1 cellular context compared by ENCODE assay signal in the genomic region with DNA sequence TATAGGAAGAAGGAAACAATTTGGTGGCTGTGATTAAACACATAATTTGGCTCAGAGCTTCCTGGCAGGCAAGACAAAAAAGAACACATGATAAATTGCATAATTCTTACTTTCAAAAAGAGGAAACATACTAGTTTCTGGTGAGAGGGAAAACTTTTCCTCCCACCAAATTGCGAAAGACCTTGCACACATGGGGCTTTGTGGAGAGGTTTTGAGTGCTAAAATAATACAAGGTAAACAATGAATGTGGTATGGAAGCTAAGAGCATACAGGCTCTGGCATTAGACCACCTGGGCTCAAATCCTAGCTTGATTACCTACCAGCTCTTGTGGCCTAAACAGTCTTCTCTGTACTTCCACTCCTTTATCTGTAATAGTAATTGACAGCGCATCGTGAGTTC.
TF ChIP-seq lines count a peak whose summit lies in the region.

No MANE protein-coding gene starts in this region.

TF ChIP-seq in HepG2, 621 proteins besides CTCF, POLR2A, EP300 and RAD21 (continued from another document and continues in another):
- TF ChIP-seq, protein P1, sequence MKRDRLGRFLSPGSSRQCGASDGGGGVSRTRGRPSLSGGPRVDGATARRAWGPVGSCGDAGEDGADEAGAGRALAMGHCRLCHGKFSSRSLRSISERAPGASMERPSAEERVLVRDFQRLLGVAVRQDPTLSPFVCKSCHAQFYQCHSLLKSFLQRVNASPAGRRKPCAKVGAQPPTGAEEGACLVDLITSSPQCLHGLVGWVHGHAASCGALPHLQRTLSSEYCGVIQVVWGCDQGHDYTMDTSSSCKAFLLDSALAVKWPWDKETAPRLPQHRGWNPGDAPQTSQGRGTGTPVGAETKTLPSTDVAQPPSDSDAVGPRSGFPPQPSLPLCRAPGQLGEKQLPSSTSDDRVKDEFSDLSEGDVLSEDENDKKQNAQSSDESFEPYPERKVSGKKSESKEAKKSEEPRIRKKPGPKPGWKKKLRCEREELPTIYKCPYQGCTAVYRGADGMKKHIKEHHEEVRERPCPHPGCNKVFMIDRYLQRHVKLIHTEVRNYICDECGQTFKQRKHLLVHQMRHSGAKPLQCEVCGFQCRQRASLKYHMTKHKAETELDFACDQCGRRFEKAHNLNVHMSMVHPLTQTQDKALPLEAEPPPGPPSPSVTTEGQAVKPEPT (CRISPR knock-in tag; IDR thresholded peaks at IDR 0.05; ENCODE audit: low read depth): no peak
- TF ChIP-seq, protein P2, sequence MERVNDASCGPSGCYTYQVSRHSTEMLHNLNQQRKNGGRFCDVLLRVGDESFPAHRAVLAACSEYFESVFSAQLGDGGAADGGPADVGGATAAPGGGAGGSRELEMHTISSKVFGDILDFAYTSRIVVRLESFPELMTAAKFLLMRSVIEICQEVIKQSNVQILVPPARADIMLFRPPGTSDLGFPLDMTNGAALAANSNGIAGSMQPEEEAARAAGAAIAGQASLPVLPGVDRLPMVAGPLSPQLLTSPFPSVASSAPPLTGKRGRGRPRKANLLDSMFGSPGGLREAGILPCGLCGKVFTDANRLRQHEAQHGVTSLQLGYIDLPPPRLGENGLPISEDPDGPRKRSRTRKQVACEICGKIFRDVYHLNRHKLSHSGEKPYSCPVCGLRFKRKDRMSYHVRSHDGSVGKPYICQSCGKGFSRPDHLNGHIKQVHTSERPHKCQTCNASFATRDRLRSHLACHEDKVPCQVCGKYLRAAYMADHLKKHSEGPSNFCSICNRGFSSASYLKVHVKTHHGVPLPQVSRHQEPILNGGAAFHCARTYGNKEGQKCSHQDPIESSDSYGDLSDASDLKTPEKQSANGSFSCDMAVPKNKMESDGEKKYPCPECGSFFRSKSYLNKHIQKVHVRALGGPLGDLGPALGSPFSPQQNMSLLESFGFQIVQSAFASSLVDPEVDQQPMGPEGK (CRISPR knock-in tag; IDR thresholded peaks at IDR 0.05): peak; percentile 50; the same call in 1 of the 2 replicates
- TF ChIP-seq ATF1 (CRISPR knock-in tag; IDR thresholded peaks at IDR 0.05): no peak
- no peak for TF ChIP-seq EZH2 (conservative IDR thresholded peaks at IDR 0.05; ENCODE audit: low read depth, low read length)
- TF ChIP-seq SRSF9 (IDR thresholded peaks at IDR 0.05; ENCODE audit: borderline replicate concordance, insufficient read depth, low read depth, low read length, poor library complexity, severe bottlenecking): no peak
- no peak for TF ChIP-seq SRF (IDR thresholded peaks at IDR 0.05; ENCODE audit: low read depth, low read length)
- no peak for TF ChIP-seq TEAD2 (CRISPR knock-in tag; IDR thresholded peaks at IDR 0.05)
- no peak for TF ChIP-seq MEIS2 (CRISPR knock-in tag; IDR thresholded peaks at IDR 0.05)
- TF ChIP-seq ZNF788 (CRISPR knock-in tag; IDR thresholded peaks at IDR 0.05; ENCODE audit: borderline replicate concordance): no peak
- TF ChIP-seq HNRNPUL1 (IDR thresholded peaks at IDR 0.05; ENCODE audit: low read depth, low read length): no peak
- TF ChIP-seq, protein P3, sequence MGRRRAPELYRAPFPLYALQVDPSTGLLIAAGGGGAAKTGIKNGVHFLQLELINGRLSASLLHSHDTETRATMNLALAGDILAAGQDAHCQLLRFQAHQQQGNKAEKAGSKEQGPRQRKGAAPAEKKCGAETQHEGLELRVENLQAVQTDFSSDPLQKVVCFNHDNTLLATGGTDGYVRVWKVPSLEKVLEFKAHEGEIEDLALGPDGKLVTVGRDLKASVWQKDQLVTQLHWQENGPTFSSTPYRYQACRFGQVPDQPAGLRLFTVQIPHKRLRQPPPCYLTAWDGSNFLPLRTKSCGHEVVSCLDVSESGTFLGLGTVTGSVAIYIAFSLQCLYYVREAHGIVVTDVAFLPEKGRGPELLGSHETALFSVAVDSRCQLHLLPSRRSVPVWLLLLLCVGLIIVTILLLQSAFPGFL (CRISPR knock-in tag; IDR thresholded peaks at IDR 0.05): no peak
- TF ChIP-seq FOXA3 (CRISPR knock-in tag; IDR thresholded peaks at IDR 0.05): peak; percentile 83
- TF ChIP-seq, protein P4, sequence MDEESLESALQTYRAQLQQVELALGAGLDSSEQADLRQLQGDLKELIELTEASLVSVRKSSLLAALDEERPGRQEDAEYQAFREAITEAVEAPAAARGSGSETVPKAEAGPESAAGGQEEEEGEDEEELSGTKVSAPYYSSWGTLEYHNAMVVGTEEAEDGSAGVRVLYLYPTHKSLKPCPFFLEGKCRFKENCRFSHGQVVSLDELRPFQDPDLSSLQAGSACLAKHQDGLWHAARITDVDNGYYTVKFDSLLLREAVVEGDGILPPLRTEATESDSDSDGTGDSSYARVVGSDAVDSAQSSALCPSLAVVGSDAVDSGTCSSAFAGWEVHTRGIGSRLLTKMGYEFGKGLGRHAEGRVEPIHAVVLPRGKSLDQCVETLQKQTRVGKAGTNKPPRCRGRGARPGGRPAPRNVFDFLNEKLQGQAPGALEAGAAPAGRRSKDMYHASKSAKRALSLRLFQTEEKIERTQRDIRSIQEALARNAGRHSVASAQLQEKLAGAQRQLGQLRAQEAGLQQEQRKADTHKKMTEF (CRISPR knock-in tag; IDR thresholded peaks at IDR 0.05): peak; percentile 71; the same call in 1 of the 2 replicates
- TF ChIP-seq HDAC2 (CRISPR knock-in tag; IDR thresholded peaks at IDR 0.05): 0 out of 2 replicates have a peak, but pooled peaks have one; percentile 48
- peak; percentile 62 for TF ChIP-seq MED1 (CRISPR knock-in tag; IDR thresholded peaks at IDR 0.05)
- no peak for TF ChIP-seq TMF1 (CRISPR knock-in tag; IDR thresholded peaks at IDR 0.05; ENCODE audit: low read depth)
- peak; percentile 32; the same call in 1 of the 2 replicates for TF ChIP-seq SMC3 (IDR thresholded peaks at IDR 0.05; ENCODE audit: low read length)
- TF ChIP-seq, protein P5, sequence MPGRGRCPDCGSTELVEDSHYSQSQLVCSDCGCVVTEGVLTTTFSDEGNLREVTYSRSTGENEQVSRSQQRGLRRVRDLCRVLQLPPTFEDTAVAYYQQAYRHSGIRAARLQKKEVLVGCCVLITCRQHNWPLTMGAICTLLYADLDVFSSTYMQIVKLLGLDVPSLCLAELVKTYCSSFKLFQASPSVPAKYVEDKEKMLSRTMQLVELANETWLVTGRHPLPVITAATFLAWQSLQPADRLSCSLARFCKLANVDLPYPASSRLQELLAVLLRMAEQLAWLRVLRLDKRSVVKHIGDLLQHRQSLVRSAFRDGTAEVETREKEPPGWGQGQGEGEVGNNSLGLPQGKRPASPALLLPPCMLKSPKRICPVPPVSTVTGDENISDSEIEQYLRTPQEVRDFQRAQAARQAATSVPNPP (CRISPR knock-in tag; IDR thresholded peaks at IDR 0.05): no peak
- TF ChIP-seq, protein P6, sequence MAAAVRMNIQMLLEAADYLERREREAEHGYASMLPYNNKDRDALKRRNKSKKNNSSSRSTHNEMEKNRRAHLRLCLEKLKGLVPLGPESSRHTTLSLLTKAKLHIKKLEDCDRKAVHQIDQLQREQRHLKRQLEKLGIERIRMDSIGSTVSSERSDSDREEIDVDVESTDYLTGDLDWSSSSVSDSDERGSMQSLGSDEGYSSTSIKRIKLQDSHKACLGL (CRISPR knock-in tag; IDR thresholded peaks at IDR 0.05): no peak
- TF ChIP-seq FOXP1 (IDR thresholded peaks at IDR 0.05): no peak
- peak; percentile 49; the same call in 1 of the 2 replicates for TF ChIP-seq FOXP1 (CRISPR knock-in tag; IDR thresholded peaks at IDR 0.05)
- TF ChIP-seq ZNF263 (CRISPR knock-in tag; IDR thresholded peaks at IDR 0.05): no peak
- TF ChIP-seq, protein P7, sequence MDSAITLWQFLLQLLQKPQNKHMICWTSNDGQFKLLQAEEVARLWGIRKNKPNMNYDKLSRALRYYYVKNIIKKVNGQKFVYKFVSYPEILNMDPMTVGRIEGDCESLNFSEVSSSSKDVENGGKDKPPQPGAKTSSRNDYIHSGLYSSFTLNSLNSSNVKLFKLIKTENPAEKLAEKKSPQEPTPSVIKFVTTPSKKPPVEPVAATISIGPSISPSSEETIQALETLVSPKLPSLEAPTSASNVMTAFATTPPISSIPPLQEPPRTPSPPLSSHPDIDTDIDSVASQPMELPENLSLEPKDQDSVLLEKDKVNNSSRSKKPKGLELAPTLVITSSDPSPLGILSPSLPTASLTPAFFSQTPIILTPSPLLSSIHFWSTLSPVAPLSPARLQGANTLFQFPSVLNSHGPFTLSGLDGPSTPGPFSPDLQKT (CRISPR knock-in tag; IDR thresholded peaks at IDR 0.05; ENCODE audit: borderline replicate concordance): no peak
- TF ChIP-seq NFE2 (CRISPR knock-in tag; IDR thresholded peaks at IDR 0.05): no peak
- no peak for TF ChIP-seq ZSCAN20 (CRISPR knock-in tag; IDR thresholded peaks at IDR 0.05; ENCODE audit: borderline replicate concordance)
- no peak for TF ChIP-seq ZKSCAN5 (CRISPR knock-in tag; IDR thresholded peaks at IDR 0.05)
- no peak for TF ChIP-seq SATB2 (CRISPR knock-in tag; IDR thresholded peaks at IDR 0.05)
- 0 out of 2 replicates have a peak, but pooled peaks have one; percentile 24 for TF ChIP-seq TARDBP (CRISPR knock-in tag; IDR thresholded peaks at IDR 0.05)
- no peak for TF ChIP-seq ZNF616 (CRISPR knock-in tag; IDR thresholded peaks at IDR 0.05; ENCODE audit: low read depth)
- no peak for TF ChIP-seq ZNF138 (CRISPR knock-in tag; IDR thresholded peaks at IDR 0.05; ENCODE audit: low read depth)
- TF ChIP-seq, protein P8, sequence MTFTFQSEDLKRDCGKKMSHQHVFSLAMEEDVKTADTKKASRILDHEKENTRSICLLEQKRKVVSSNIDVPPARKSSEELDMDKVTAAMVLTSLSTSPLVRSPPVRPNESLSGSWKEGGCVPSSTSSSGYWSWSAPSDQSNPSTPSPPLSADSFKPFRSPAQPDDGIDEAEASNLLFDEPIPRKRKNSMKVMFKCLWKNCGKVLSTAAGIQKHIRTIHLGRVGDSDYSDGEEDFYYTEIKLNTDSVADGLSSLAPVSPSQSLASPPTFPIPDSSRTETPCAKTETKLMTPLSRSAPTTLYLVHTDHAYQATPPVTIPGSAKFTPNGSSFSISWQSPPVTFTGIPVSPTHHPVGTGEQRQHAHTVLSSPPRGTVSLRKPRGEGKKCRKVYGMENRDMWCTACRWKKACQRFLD (CRISPR knock-in tag; IDR thresholded peaks at IDR 0.05; ENCODE audit: borderline replicate concordance): no peak
- peak in 1 of 2 experiments; percentile 79; a peak in 1 of 4 replicates for TF ChIP-seq KLF16 (CRISPR knock-in tag; IDR thresholded peaks at IDR 0.05)
- no peak for TF ChIP-seq ZNF451 (CRISPR knock-in tag; IDR thresholded peaks at IDR 0.05)
- no peak for TF ChIP-seq ARNT (IDR thresholded peaks at IDR 0.05)
- TF ChIP-seq, protein P9, sequence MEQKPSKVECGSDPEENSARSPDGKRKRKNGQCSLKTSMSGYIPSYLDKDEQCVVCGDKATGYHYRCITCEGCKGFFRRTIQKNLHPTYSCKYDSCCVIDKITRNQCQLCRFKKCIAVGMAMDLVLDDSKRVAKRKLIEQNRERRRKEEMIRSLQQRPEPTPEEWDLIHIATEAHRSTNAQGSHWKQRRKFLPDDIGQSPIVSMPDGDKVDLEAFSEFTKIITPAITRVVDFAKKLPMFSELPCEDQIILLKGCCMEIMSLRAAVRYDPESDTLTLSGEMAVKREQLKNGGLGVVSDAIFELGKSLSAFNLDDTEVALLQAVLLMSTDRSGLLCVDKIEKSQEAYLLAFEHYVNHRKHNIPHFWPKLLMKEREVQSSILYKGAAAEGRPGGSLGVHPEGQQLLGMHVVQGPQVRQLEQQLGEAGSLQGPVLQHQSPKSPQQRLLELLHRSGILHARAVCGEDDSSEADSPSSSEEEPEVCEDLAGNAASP (CRISPR knock-in tag; IDR thresholded peaks at IDR 0.05; ENCODE audit: borderline replicate concordance): peak; percentile 49; the same call in 1 of the 2 replicates
- no peak for TF ChIP-seq ZNF761 (CRISPR knock-in tag; conservative IDR thresholded peaks at IDR 0.05)
- TF ChIP-seq ZNF12 (CRISPR knock-in tag; IDR thresholded peaks at IDR 0.05): peak; percentile 56; the same call in 1 of the 2 replicates
- TF ChIP-seq ZBTB38 (CRISPR knock-in tag; IDR thresholded peaks at IDR 0.05): no peak
- no peak for TF ChIP-seq ZFAT (CRISPR knock-in tag; conservative IDR thresholded peaks at IDR 0.05)
- TF ChIP-seq, protein P10, sequence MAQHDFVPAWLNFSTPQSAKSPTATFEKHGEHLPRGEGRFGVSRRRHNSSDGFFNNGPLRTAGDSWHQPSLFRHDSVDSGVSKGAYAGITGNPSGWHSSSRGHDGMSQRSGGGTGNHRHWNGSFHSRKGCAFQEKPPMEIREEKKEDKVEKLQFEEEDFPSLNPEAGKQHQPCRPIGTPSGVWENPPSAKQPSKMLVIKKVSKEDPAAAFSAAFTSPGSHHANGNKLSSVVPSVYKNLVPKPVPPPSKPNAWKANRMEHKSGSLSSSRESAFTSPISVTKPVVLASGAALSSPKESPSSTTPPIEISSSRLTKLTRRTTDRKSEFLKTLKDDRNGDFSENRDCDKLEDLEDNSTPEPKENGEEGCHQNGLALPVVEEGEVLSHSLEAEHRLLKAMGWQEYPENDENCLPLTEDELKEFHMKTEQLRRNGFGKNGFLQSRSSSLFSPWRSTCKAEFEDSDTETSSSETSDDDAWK (CRISPR knock-in tag; IDR thresholded peaks at IDR 0.05): no peak
- no peak for TF ChIP-seq MAF1 (CRISPR knock-in tag; IDR thresholded peaks at IDR 0.05; ENCODE audit: borderline replicate concordance)
- no peak for TF ChIP-seq NPAS2 (CRISPR knock-in tag; IDR thresholded peaks at IDR 0.05; ENCODE audit: borderline replicate concordance)
- no peak for TF ChIP-seq MZF1 (CRISPR knock-in tag; IDR thresholded peaks at IDR 0.05; ENCODE audit: borderline replicate concordance)
- peak; percentile 54 for TF ChIP-seq SAP130 (CRISPR knock-in tag; IDR thresholded peaks at IDR 0.05; ENCODE audit: low read depth)
- no peak for TF ChIP-seq ZNF251 (CRISPR knock-in tag; IDR thresholded peaks at IDR 0.05)
- no peak for TF ChIP-seq HIVEP1 (CRISPR knock-in tag; IDR thresholded peaks at IDR 0.05)
- TF ChIP-seq ZFP62 (CRISPR knock-in tag; IDR thresholded peaks at IDR 0.05): no peak
- TF ChIP-seq MAFG (CRISPR knock-in tag; IDR thresholded peaks at IDR 0.05): no peak
- TF ChIP-seq ZNF746 (CRISPR knock-in tag; IDR thresholded peaks at IDR 0.05): no peak
- TF ChIP-seq ZBTB21 (CRISPR knock-in tag; IDR thresholded peaks at IDR 0.05): no peak
- TF ChIP-seq SYNCRIP (IDR thresholded peaks at IDR 0.05; ENCODE audit: insufficient read depth, low read depth, low read length): no peak
- no peak for TF ChIP-seq MAFK (conservative IDR thresholded peaks at IDR 0.05 in 1 of 2, IDR thresholded peaks at IDR 0.05 in 1 of 2; ENCODE audit: low read length in 2 of 2)
- TF ChIP-seq, protein P11, sequence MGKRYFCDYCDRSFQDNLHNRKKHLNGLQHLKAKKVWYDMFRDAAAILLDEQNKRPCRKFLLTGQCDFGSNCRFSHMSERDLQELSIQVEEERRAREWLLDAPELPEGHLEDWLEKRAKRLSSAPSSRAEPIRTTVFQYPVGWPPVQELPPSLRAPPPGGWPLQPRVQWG (CRISPR knock-in tag; IDR thresholded peaks at IDR 0.05; ENCODE audit: borderline replicate concordance, low read depth): no peak
- TF ChIP-seq ZNF816 (CRISPR knock-in tag; IDR thresholded peaks at IDR 0.05; ENCODE audit: borderline replicate concordance): no peak
- no peak for TF ChIP-seq MTF1 (CRISPR knock-in tag; IDR thresholded peaks at IDR 0.05)
